In the genomic region with DNA sequence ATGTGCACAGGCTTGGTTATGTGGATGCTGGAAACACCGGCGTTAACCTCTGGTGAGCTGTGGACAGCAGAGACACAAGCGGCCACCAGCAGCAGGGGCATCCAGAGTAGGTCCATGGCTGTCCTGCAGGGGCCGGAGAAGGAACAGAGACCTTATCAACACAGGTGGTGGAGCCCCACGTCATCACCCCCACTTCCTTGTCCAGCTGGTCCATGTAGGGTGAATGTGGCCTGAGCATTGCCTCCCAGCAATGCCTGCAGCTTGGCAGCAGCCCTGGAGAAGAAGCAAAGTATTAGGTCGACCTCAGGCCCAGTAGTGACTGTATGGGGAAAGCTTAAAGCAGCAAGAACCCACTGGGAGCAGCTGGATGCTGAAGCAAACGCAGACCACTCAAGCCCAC, we compare ENCODE assay signal across 9 cellular contexts. TPM values are rescaled to one million over a fixed set of nuclear protein-coding genes. Genes with fewer than 3 reads are reported as not detected.
"Had no signal": no experiment of that assay in that cellular context is flagged by ENCODE, and none has a peak within 500 bp of the region (broad histone marks: within the 10 kb centered on the region; RNA-seq: fewer than 3 reads in every experiment).

No MANE protein-coding gene starts in this region.

- H3K4me3 ChIP-seq: GM12878 had no signal

- DNase-seq: GDM1, GF-D8 had no signal

- ATAC-seq: GM12878 had no signal

- FAIRE-seq: G401.6, GM12878, GM12891, GM12892, GM18507, GM19239 had no signal

RNA-seq across cellular contexts. Expression of gene PDILT, which starts 5.4 kb away (rescaled TPM):
- total RNA-seq: G401, GM12878 had no signal
- polyA plus RNA-seq: GM12878 had no signal

RNA-seq across cellular contexts. Expression of gene ACSM5, which starts 10.1 kb away (rescaled TPM):
- total RNA-seq: G401 had no signal

RNA-seq across cellular contexts. Expression of gene UMOD, which starts 46.7 kb away (rescaled TPM):
- total RNA-seq: G401, GM12878 had no signal
- polyA plus RNA-seq: GM12878 had no signal

RNA-seq across cellular contexts. Expression of gene ACSM2A, which starts 52.1 kb away (rescaled TPM):
- total RNA-seq: G401, GM12878 had no signal
- polyA plus RNA-seq: GM12878 had no signal
